Comparison of ENCODE assay signal across 12 cellular contexts in genomic region chr5:125257057-125257970, GRCh38.
DNase-seq lines count a peak whose midpoint lies in the region; ATAC-seq, FAIRE-seq and TF ChIP-seq lines count a peak whose summit lies in the region.
"Had no signal": no experiment of that assay in that cellular context is flagged by ENCODE, and none has a peak within 500 bp of the region (broad histone marks: within the 10 kb centered on the region; RNA-seq: fewer than 3 reads in every experiment).

No MANE protein-coding gene starts in this region.

- H3K27me3 ChIP-seq in iPS-18a (ENCODE audit: control insufficient read depth, insufficient read depth, low read length) (no peaks in the 10 kb centered on the region), colonic mucosa (no peaks in the 10 kb centered on the region)
- H3K27me3 ChIP-seq: brain microvascular endothelial cell had no signal

- peak; percentile 35 for FAIRE-seq in D721Med (lab: Jason Lieb, UNC)

- intact Hi-C loops in colonic mucosa (cut with DNase I) = no loop called here

- H3K9me3 ChIP-seq in iPS-18a (ENCODE audit: control insufficient read depth, low read depth, low read length) (peaks cover 24% of the 10 kb centered on the region), colonic mucosa (no peaks in the 10 kb centered on the region)

- no peak for DNase-seq in D721Med (ENCODE audit: insufficient read length, low spot score)
- DNase-seq in NCI-H1436 (lab: John Stamatoyannopoulos, UW) = peak; percentile 68
- peak; percentile 52 for DNase-seq in astrocyte of the hippocampus (ENCODE audit: low read depth, low spot score)
- no peak for DNase-seq in colonic mucosa
- DNase-seq in NCI-H526 treated with DMSO at 0.1 percent for 48 hours (lab: John Stamatoyannopoulos, UW) = no peak
- DNase-seq: activated CD4-positive, CD25-positive, alpha-beta regulatory T cell treated with anti-CD3 and anti-CD28 coated beads, Interleukin-2, amount 50 U/mL, for 72 hours; brain microvascular endothelial cell; erythroblast; NCI-H1105 treated with DMSO at 0.1 percent for 48 hours had no signal

- peaks cover 6% of the 10 kb centered on the region for H3K4me1 ChIP-seq in iPS-18a (ENCODE audit: control insufficient read depth, low read depth, low read length)
- H3K4me1 ChIP-seq in colonic mucosa = no peaks in the 10 kb centered on the region

- H3K4me3 ChIP-seq in iPS-18a (ENCODE audit: low read length) (no peak overlapping the region), colonic mucosa (no peak overlapping the region)

- ATAC-seq in GM18517 (IDR thresholded peaks at IDR 0.05; ENCODE audit: unreplicated experiment) (no peak), HG02571 (IDR thresholded peaks at IDR 0.05; ENCODE audit: unreplicated experiment) (no peak)

- H3K9ac ChIP-seq in iPS-18a (ENCODE audit: low read length) (peak overlapping the region; percentile 6), colonic mucosa (ENCODE audit: low read depth in 2 of 2, low read length in 2 of 2) (no peak overlapping the region)

- no peaks in the 10 kb centered on the region for H3K36me3 ChIP-seq in iPS-18a (ENCODE audit: control insufficient read depth, low read depth, low read length)
- H3K36me3 ChIP-seq in colonic mucosa = no peaks in the 10 kb centered on the region
- H3K36me3 ChIP-seq: brain microvascular endothelial cell had no signal

- H3K27ac ChIP-seq in iPS-18a (ENCODE audit: low read length) (no peak overlapping the region), colonic mucosa (no peak overlapping the region)
- H3K27ac ChIP-seq: brain microvascular endothelial cell had no signal

- TF ChIP-seq CTCF in D721Med (IDR thresholded peaks at IDR 0.05; ENCODE audit: insufficient read depth, missing control alignments) (no peak), colonic mucosa (IDR thresholded peaks at IDR 0.05) (no peak)

Comparison
In these comparisons a context has a peak if more than half of its experiments do, and no peak if none do; other contexts are left out.
1. DNase-seq: peak in NCI-H1436 (single experiment) and astrocyte of the hippocampus (single experiment); none in D721Med (single experiment), colonic mucosa (single experiment) and NCI-H526 treated with DMSO at 0.1 percent for 48 hours (single experiment).